In genomic region chr17:51365090-51365489, GRCh38 we compare ENCODE assay signal across 17 cellular contexts.
A peak's percentile ranks its signal among the peaks of the same experiment; 100 is the strongest.
DNase-seq lines count a peak whose midpoint lies in the region; ATAC-seq, FAIRE-seq and TF ChIP-seq lines count a peak whose summit lies in the region.
"Had no signal": no experiment of that assay in that cellular context is flagged by ENCODE, and none has a peak within 500 bp of the region (broad histone marks: within the 10 kb centered on the region; RNA-seq: fewer than 3 reads in every experiment).

No MANE protein-coding gene starts in this region.

- H3K4me3 Mint-ChIP-seq in activated naive CD4-positive, alpha-beta T cell treated with anti-CD3 and anti-CD28 coated beads, Interleukin-2, amount 50 U/mL, for 24 hours = peak overlapping the region; percentile 51
- H3K4me3 Mint-ChIP-seq: neural progenitor cell had no signal

- peak; percentile 3 for DNase-seq in stimulated activated CD4-positive, alpha-beta T cell treated with anti-CD3 and anti-CD28 coated beads, Interleukin-2, amount 100 ng/mL, for 4 hours (ENCODE audit: low read depth)
- DNase-seq in stimulated activated CD4-positive, alpha-beta T cell treated with anti-CD3 and anti-CD28 coated beads, Interleukin-12 subunit alpha, Interleukin-12 subunit beta, amount 100 ng/mL, for 4 hours = no peak
- DNase-seq in RPMI7951 (ENCODE audit: low read depth) (peak; percentile 26), GM12891 (ENCODE audit: insufficient read length, low spot score) (no peak)
- DNase-seq in stimulated activated CD8-positive, alpha-beta memory T cell treated with anti-CD3 and anti-CD28 coated beads, Interleukin-4, amount 100 ng/mL, for 48 hours = peak; percentile 26
- DNase-seq: activated CD8-positive, alpha-beta memory T cell treated with anti-CD3 and anti-CD28 coated beads for 24 hours; activated T-cell treated with anti-CD3 and anti-CD28 coated beads, Interleukin-2, amount 50 U/mL, for 72 hours; amniotic stem cell; COR-L47; dermis blood vessel endothelial cell; H7; left ventricle myocardium superior; NCI-H1105 had no signal

- H3K27ac Mint-ChIP-seq in activated naive CD4-positive, alpha-beta T cell treated with anti-CD3 and anti-CD28 coated beads, Interleukin-2, amount 50 U/mL, for 24 hours = peak overlapping the region; percentile 47
- H3K27ac Mint-ChIP-seq: activated T-cell treated with anti-CD3 and anti-CD28 coated beads, Interleukin-2, amount 50 U/mL, for 72 hours; neural progenitor cell; progenitor cell of endocrine pancreas had no signal

- H3K36me3 Mint-ChIP-seq in activated naive CD4-positive, alpha-beta T cell treated with anti-CD3 and anti-CD28 coated beads, Interleukin-2, amount 50 U/mL, for 24 hours = peaks cover 3% of the 10 kb centered on the region
- H3K36me3 Mint-ChIP-seq: neural progenitor cell had no signal

- no peak for TF ChIP-seq POLR2A in GM12891 (IDR thresholded peaks at IDR 0.05; ENCODE audit: low read depth, low read length)

- H3K4me1 Mint-ChIP-seq in activated naive CD4-positive, alpha-beta T cell treated with anti-CD3 and anti-CD28 coated beads, Interleukin-2, amount 50 U/mL, for 24 hours = peaks cover 29% of the 10 kb centered on the region

- ATAC-seq in HG03520 (IDR thresholded peaks at IDR 0.05; ENCODE audit: unreplicated experiment) = no peak
- ATAC-seq: activated T-cell treated with anti-CD3 and anti-CD28 coated beads, Interleukin-2, amount 50 U/mL, for 72 hours; left ventricle myocardium superior had no signal

- H3K27me3 Mint-ChIP-seq in activated naive CD4-positive, alpha-beta T cell treated with anti-CD3 and anti-CD28 coated beads, Interleukin-2, amount 50 U/mL, for 24 hours = no peaks in the 10 kb centered on the region

- no peak for FAIRE-seq in GM12891 (lab: Jason Lieb, UNC)

- H3K9me3 Mint-ChIP-seq in activated naive CD4-positive, alpha-beta T cell treated with anti-CD3 and anti-CD28 coated beads, Interleukin-2, amount 50 U/mL, for 24 hours = no peaks in the 10 kb centered on the region
- H3K9me3 Mint-ChIP-seq: activated T-cell treated with anti-CD3 and anti-CD28 coated beads, Interleukin-2, amount 50 U/mL, for 72 hours had no signal

TF ChIP-seq in GM12891, 5 proteins besides CTCF, POLR2A, EP300 and RAD21:
- TF ChIP-seq PAX5 (IDR thresholded peaks at IDR 0.05; ENCODE audit: insufficient read depth, low read length, severe bottlenecking) (no peak), POU2F2 (IDR thresholded peaks at IDR 0.05; ENCODE audit: low read depth, low read length) (no peak), SPI1 (IDR thresholded peaks at IDR 0.05; ENCODE audit: low read depth, low read length) (no peak), POLR2AphosphoS5 (IDR thresholded peaks at IDR 0.05; ENCODE audit: low read depth, low read length) (no peak), TAF1 (IDR thresholded peaks at IDR 0.05; ENCODE audit: low read depth, low read length) (no peak)

Comparison
In these comparisons a context has a peak if more than half of its experiments do, and no peak if none do; other contexts are left out.
1. DNase-seq: peak in stimulated activated CD4-positive, alpha-beta T cell treated with anti-CD3 and anti-CD28 coated beads, Interleukin-2, amount 100 ng/mL, for 4 hours (single experiment), RPMI7951 (single experiment) and stimulated activated CD8-positive, alpha-beta memory T cell treated with anti-CD3 and anti-CD28 coated beads, Interleukin-4, amount 100 ng/mL, for 48 hours (single experiment); none in stimulated activated CD4-positive, alpha-beta T cell treated with anti-CD3 and anti-CD28 coated beads, Interleukin-12 subunit alpha, Interleukin-12 subunit beta, amount 100 ng/mL, for 4 hours (single experiment) and GM12891 (single experiment).